18 cellular contexts compared by ENCODE assay signal in the genomic region with DNA sequence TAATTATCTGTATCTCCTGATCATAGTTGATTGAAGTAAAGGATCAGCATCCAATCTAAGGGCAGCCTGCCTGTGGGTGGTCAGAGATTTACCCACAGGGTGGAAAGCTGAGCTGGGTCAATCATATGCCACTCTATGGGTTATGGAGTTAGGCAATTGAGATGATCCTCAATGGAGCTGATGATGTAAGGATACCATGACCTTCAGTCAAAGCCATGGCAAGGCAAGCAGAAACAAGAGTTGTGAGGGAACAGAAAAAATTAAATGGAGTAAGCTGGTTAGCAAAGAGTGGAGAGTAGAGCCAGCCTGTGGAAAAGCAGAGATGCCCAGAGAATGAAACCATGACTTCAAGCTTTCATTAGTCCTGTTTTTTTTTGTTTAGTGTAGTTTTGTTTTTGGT.
"Had no signal": no experiment of that assay in that cellular context is flagged by ENCODE, and none has a peak within 500 bp of the region (broad histone marks: within the 10 kb centered on the region; RNA-seq: fewer than 3 reads in every experiment).

No MANE protein-coding gene starts in this region.

- H3K4me1 ChIP-seq: right atrium auricular region had no signal

- H3K4me3 ChIP-seq: body of pancreas, right atrium auricular region, tibial nerve had no signal

- ATAC-seq: activated CD4-positive, alpha-beta T cell treated with anti-CD3 and anti-CD28 coated beads for 36 hours; body of pancreas; T-helper 17 cell had no signal

- DNase-seq: activated CD4-positive, alpha-beta memory T cell treated with anti-CD3 and anti-CD28 coated beads, Interleukin-2, amount 10 ng/mL, durations not matched to agents 7 days and 5 days; activated CD4-positive, alpha-beta T cell treated with anti-CD3 and anti-CD28 coated beads for 36 hours; activated gamma-delta T cell treated with Interleukin-2 at 50 U/mL for 16 hours; amygdala; body of pancreas; cortex of kidney; effector CD8-positive, alpha-beta T cell; hippocampal formation; kidney glomerular epithelial cell; nucleus accumbens; small intestine; stimulated activated CD4-positive, alpha-beta T cell treated with anti-CD3 and anti-CD28 coated beads, Interleukin-4, amount 100 ng/mL, for 24 hours; stimulated activated naive CD4-positive, alpha-beta T cell treated with Interleukin-2 at 50 U/mL for 16 hours; substantia nigra; T-helper 17 cell had no signal

- FAIRE-seq: small intestine had no signal

- H3K36me3 ChIP-seq: right atrium auricular region, tibial nerve had no signal

- H3K27ac ChIP-seq: body of pancreas, epithelial cell of prostate, right atrium auricular region, tibial nerve had no signal

- H3K27me3 ChIP-seq: body of pancreas, right atrium auricular region, tibial nerve had no signal
